In the genomic region with DNA sequence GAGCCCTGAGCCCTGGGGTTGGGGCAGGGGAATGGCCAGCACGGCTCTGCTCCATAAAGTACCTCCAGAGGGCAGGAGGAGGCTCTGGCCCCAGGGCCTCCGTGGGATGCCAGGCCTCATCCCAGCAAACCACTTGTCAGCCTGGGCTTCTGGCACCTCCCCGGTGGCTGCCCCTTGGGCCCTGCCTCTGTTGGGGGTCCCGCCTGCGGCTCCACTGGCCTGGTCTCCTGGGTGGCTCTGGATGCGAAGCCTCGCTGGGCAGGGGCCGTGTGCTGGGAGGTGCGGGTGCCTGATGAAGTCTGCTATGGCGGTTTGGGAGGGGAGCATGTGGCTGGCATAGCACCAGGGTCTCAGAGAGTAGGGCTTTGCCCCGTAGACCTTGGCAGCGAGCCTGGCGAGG, we compare ENCODE assay signal across 1 cellular context.
A peak's percentile ranks its signal among the peaks of the same experiment; 100 is the strongest.
TF ChIP-seq lines count a peak whose summit lies in the region.

No MANE protein-coding gene starts in this region.

TF ChIP-seq in HepG2, 621 proteins besides CTCF, POLR2A, EP300 and RAD21:
- peak; percentile 47 for TF ChIP-seq AGO2 (optimal IDR thresholded peaks at IDR 0.05; ENCODE audit: low read depth, low read length)
- TF ChIP-seq MZF1 (CRISPR knock-in tag; IDR thresholded peaks at IDR 0.05; ENCODE audit: borderline replicate concordance) = no peak
TF ChIP-seq in HepG2: peak in this region for 1.
